9 cellular contexts compared by ENCODE assay signal in genomic region chr18:77111449-77112160, GRCh38. TPM values are rescaled to one million over a fixed set of nuclear protein-coding genes. Genes with fewer than 3 reads are reported as not detected.
DNase-seq lines count a peak whose midpoint lies in the region; ATAC-seq, FAIRE-seq and TF ChIP-seq lines count a peak whose summit lies in the region.
"Had no signal": no experiment of that assay in that cellular context is flagged by ENCODE, and none has a peak within 500 bp of the region (broad histone marks: within the 10 kb centered on the region; RNA-seq: fewer than 3 reads in every experiment).

No MANE protein-coding gene starts in this region.

- H3K4me3 ChIP-seq in endodermal cell (ENCODE audit: low read length) (no peak overlapping the region), psoas muscle (peak overlapping the region; percentile 0)
- H3K4me3 ChIP-seq: smooth muscle cell had no signal

- H3K27ac ChIP-seq in RWPE1 (peak overlapping the region; percentile 96), endodermal cell (ENCODE audit: low read depth, low read length) (no peak overlapping the region), psoas muscle (peak overlapping the region; percentile 99)

- H3K27ac Mint-ChIP-seq in endodermal cell, result no peak overlapping the region

- H3K27me3 Mint-ChIP-seq in endodermal cell (ENCODE audit: insufficient read depth), result no peaks in the 10 kb centered on the region
- H3K27me3 Mint-ChIP-seq: stimulated activated naive CD8-positive, alpha-beta T cell treated with anti-CD3 and anti-CD28 coated beads, Interleukin-15, amount 100 ng/mL, for 72 hours had no signal

- no peaks in the 10 kb centered on the region for H3K9me3 Mint-ChIP-seq in endodermal cell

- no peaks in the 10 kb centered on the region for H3K9me3 ChIP-seq in endodermal cell (ENCODE audit: control insufficient read depth, low read length)
- H3K9me3 ChIP-seq in psoas muscle, result no peaks in the 10 kb centered on the region

- H3K36me3 Mint-ChIP-seq in endodermal cell (ENCODE audit: low read depth), result peaks cover 7% of the 10 kb centered on the region

- ATAC-seq in psoas muscle (no peak), HG03342 (IDR thresholded peaks at IDR 0.05; ENCODE audit: unreplicated experiment) (no peak), left lobe of liver (no peak)
- ATAC-seq: stimulated activated naive CD8-positive, alpha-beta T cell treated with anti-CD3 and anti-CD28 coated beads, Interleukin-15, amount 100 ng/mL, for 72 hours had no signal

- FAIRE-seq in GM12891 (lab: Jason Lieb, UNC), result peak; percentile 16

- intact Hi-C loops in psoas muscle (cut with DNase I), result no loop called here

- H3K36me3 ChIP-seq in endodermal cell (ENCODE audit: control insufficient read depth, insufficient read depth, low read length) (no peaks in the 10 kb centered on the region), psoas muscle (ENCODE audit: insufficient read depth in 1 of 2, low read depth in 1 of 2) (no peaks in the 10 kb centered on the region)

- POLR2A ChIA-PET in RWPE1 (lab: Yijun Ruan, JAX; ENCODE audit: low non-redundant PET), result no interaction called here

- WGBS in endodermal cell (ENCODE audit: insufficient coverage in 1 of 2, insufficient read length in 1 of 2), 2 experiments, result 85% methylated on average over 8 to 17 of the region's 17 CpGs
- WGBS in psoas muscle, 3 donors, result 77 to 80% (median 78%) methylated on average over 17 of the region's 17 CpGs

- no peak overlapping the region for H3K9ac ChIP-seq in endodermal cell (ENCODE audit: extremely low read depth, low read length, poor library complexity, severe bottlenecking)

- TF ChIP-seq POLR2A in GM12891 (IDR thresholded peaks at IDR 0.05; ENCODE audit: low read depth, low read length), result no peak

- H3K4me1 ChIP-seq in endodermal cell (ENCODE audit: control insufficient read depth, insufficient read depth, low read length), result peaks cover 14% of the 10 kb centered on the region
- H3K4me1 ChIP-seq in psoas muscle, result peaks cover 67% of the 10 kb centered on the region

- no peak for DNase-seq in GM12891 (ENCODE audit: insufficient read length, low spot score)
- peak; percentile 27 for DNase-seq in RWPE1 (ENCODE audit: low spot score)
- peak; percentile 50 for DNase-seq in endodermal cell
- DNase-seq in psoas muscle, result peak in 1 of 2 donors; percentile 54
- DNase-seq in left lobe of liver (ENCODE audit: low spot score), result no peak
- DNase-seq in NCI-H1092 treated with DMSO at 0.1 percent for 48 hours (lab: John Stamatoyannopoulos, UW), result no peak
- DNase-seq: stimulated activated naive CD8-positive, alpha-beta T cell treated with anti-CD3 and anti-CD28 coated beads, Interleukin-15, amount 100 ng/mL, for 72 hours had no signal

- peaks cover 45% of the 10 kb centered on the region for H3K4me1 Mint-ChIP-seq in endodermal cell

- no peak overlapping the region for H3K4me3 Mint-ChIP-seq in endodermal cell

- H3K27me3 ChIP-seq in endodermal cell (ENCODE audit: control insufficient read depth, insufficient read depth, low read length, poor library complexity, severe bottlenecking) (no peaks in the 10 kb centered on the region), psoas muscle (ENCODE audit: insufficient read depth in 3 of 3, low read length in 2 of 3) (no peaks in the 10 kb centered on the region)

- CTCF ChIA-PET in RWPE1 (lab: Yijun Ruan, JAX), result no interaction called here

- TF ChIP-seq CTCF in RWPE1 (conservative IDR thresholded peaks at IDR 0.05; ENCODE audit: low read depth) (no peak), endodermal cell (conservative IDR thresholded peaks at IDR 0.05) (no peak), psoas muscle (IDR thresholded peaks at IDR 0.05) (no peak)

TF ChIP-seq in GM12891, 5 proteins besides CTCF, POLR2A, EP300 and RAD21:
- TF ChIP-seq POLR2AphosphoS5 (IDR thresholded peaks at IDR 0.05; ENCODE audit: low read depth, low read length), result no peak
- no peak for TF ChIP-seq POU2F2 (IDR thresholded peaks at IDR 0.05; ENCODE audit: low read depth, low read length)
- TF ChIP-seq PAX5 (IDR thresholded peaks at IDR 0.05; ENCODE audit: insufficient read depth, low read length, severe bottlenecking), result no peak
- no peak for TF ChIP-seq TAF1 (IDR thresholded peaks at IDR 0.05; ENCODE audit: low read depth, low read length)
- no peak for TF ChIP-seq SPI1 (IDR thresholded peaks at IDR 0.05; ENCODE audit: low read depth, low read length)

RNA-seq across cellular contexts. Expression of gene MBP, which starts 21.0 kb away (rescaled TPM):
- polyA plus RNA-seq in GM12891 (2012; ENCODE audit: low read depth, missing spikeins), result 16.8 TPM
- total RNA-seq in endodermal cell, result 10 to 100 TPM; 16.3 to 19.0 TPM
- 2.6 TPM for polyA plus RNA-seq in endodermal cell (2013, experiment 1 of 2)
- polyA plus RNA-seq in endodermal cell (2013, experiment 2 of 2), result 2.1 TPM
- 10 to 100 TPM; 51.6 to 88.2 (median 78.6) TPM for total RNA-seq in psoas muscle
- 10 to 100 TPM; 16.4 to 43.9 (median 40.8) TPM for polyA plus RNA-seq in psoas muscle
- 24.1 TPM for total RNA-seq in left lobe of liver

Comparison
In these comparisons a context has a peak if more than half of its experiments do, and no peak if none do; other contexts are left out.
1. DNase-seq: peak in RWPE1 (single experiment) and endodermal cell (single experiment); none in GM12891 (single experiment), left lobe of liver (single experiment) and NCI-H1092 treated with DMSO at 0.1 percent for 48 hours (single experiment).